8 cellular contexts compared by ENCODE assay signal in the genomic region with DNA sequence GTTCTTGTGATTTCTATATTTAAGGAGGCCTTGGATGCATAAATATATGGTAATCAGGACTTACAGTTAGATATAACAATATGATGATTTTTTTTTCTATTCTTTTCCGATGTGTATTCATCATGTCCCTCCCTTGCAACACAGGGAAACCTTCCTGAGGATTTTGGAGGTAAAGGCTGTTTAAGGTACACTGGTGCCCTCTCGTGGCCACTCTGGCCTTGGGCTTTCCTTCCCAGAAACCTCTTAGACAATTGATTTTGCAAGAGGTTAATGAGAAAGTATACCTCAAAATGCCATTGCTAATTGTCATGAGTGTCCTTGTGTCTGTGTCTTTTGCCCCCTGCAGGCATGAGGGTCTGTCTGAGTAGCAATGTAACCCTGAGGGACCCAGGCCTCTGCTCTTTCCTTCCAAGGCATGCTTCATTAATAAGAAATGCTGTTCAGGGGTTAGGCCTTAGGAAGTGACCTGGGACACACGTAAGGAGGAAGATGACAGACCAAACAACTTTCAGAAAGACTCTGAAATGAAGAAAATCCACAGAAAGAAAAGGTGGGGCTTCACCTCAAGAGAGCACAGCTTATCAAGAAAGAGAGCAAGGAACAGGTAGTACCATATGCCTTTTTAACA.
DNase-seq lines count a peak whose midpoint lies in the region; ATAC-seq and TF ChIP-seq lines count a peak whose summit lies in the region.

No MANE protein-coding gene starts in this region.

- ATAC-seq in GM18873 (IDR thresholded peaks at IDR 0.05; ENCODE audit: low FRiP score, unreplicated experiment), result no peak

- no peaks in the 10 kb centered on the region for H3K9me3 ChIP-seq in SJCRH30 (replicated peaks)

- DNase-seq in activated effector memory CD4-positive, alpha-beta T cell treated with anti-CD3 and anti-CD28 coated beads, Interleukin-2, amount 50 U/mL, for 16 hours, result peak; percentile 69
- DNase-seq in activated effector memory CD4-positive, alpha-beta T cell treated with Interleukin-2 at 50 U/mL for 16 hours, result no peak
- DNase-seq in NB4 (ENCODE audit: low read depth), result peak; percentile 73
- DNase-seq in SJCRH30, result peak; percentile 58 to 85
- peak; percentile 70 for DNase-seq in brain microvascular endothelial cell
- peak; percentile 89 for DNase-seq in inferior parietal cortex (ENCODE audit: extremely low spot score)
- DNase-seq in stimulated activated CD4-positive, alpha-beta T cell treated with anti-CD3 and anti-CD28 coated beads, Interleukin-15, amount 100 ng/mL, for 24 hours, result peak; percentile 64

- no peak for TF ChIP-seq POLR2A in NB4 (IDR thresholded peaks at IDR 0.05; ENCODE audit: extremely low read depth, insufficient read length)

- H3K4me1 ChIP-seq in SJCRH30, result peaks cover 9% of the 10 kb centered on the region

- H3K27ac ChIP-seq in SJCRH30, result no peak overlapping the region
- H3K27ac ChIP-seq in brain microvascular endothelial cell, result no peak overlapping the region

- H3K27me3 ChIP-seq in SJCRH30 (no peaks in the 10 kb centered on the region), brain microvascular endothelial cell (replicated peaks) (no peaks in the 10 kb centered on the region)

- H3K36me3 ChIP-seq in SJCRH30, result no peaks in the 10 kb centered on the region
- no peaks in the 10 kb centered on the region for H3K36me3 ChIP-seq in brain microvascular endothelial cell (replicated peaks)

- TF ChIP-seq CTCF in NB4 (IDR thresholded peaks at IDR 0.05; ENCODE audit: low read depth, low read length), result peak; percentile 89
- peak; percentile 95 for TF ChIP-seq CTCF in brain microvascular endothelial cell (IDR thresholded peaks at IDR 0.05; ENCODE audit: low read depth, low read length, missing control alignments)

- in situ Hi-C loops in brain microvascular endothelial cell (cut with HindIII; ENCODE audit: low pct_ligation_motif_present, low sequenced_read_pairs), result no loop called here

- H3K4me3 ChIP-seq in NB4 (ENCODE audit: low read depth, low read length), result no peak overlapping the region
- H3K4me3 ChIP-seq in SJCRH30, result no peak overlapping the region
- H3K4me3 ChIP-seq in brain microvascular endothelial cell (ENCODE audit: low read depth, low read length), result no peak overlapping the region
